8 cellular contexts compared by ENCODE assay signal in genomic region chr10:79904671-79905321, GRCh38. TPM values are rescaled to one million over a fixed set of nuclear protein-coding genes. Genes with fewer than 3 reads are reported as not detected.
DNase-seq lines count a peak whose midpoint lies in the region; ATAC-seq and TF ChIP-seq lines count a peak whose summit lies in the region.

No MANE protein-coding gene starts in this region.

- no peaks in the 10 kb centered on the region for H3K36me3 ChIP-seq in lung (ENCODE audit: control insufficient read depth in 2 of 2, insufficient read depth in 2 of 2, low read length in 2 of 2)

- H3K27me3 ChIP-seq in lung (ENCODE audit: control insufficient read depth, insufficient read depth): no peaks in the 10 kb centered on the region

- H3K9me3 ChIP-seq in lung (ENCODE audit: control insufficient read depth in 2 of 2, insufficient read depth in 1 of 2, low read length in 1 of 2): no peaks in the 10 kb centered on the region

- DNase-seq in 8988T: peak; percentile 33
- peak; percentile 61 for DNase-seq in NCI-H2029 (lab: John Stamatoyannopoulos, UW)
- peak; percentile 26 to 34 for DNase-seq in activated CD4-positive, alpha-beta T cell treated with anti-CD3 and anti-CD28 coated beads, Interleukin-2, amount 50 U/mL, for 4 hours
- peak; percentile 83 for DNase-seq in ecto neural progenitor cell (ENCODE audit: low spot score)
- peak; percentile 75 for DNase-seq in lung (ENCODE audit: low spot score)
- peak in 2 of 3 donors; percentile 2 to 54 for DNase-seq in stimulated activated CD4-positive, alpha-beta T cell treated with anti-CD3 and anti-CD28 coated beads, TNF-alpha, amount 100 ng/mL, for 1 hour (ENCODE audit: low read depth in 3 of 3, low spot score in 1 of 3)

- WGBS in lung, 2 donors: 0 to 1% methylated on average over 46 to 58 of the region's 58 CpGs

- H3K4me3 ChIP-seq in lung: peak overlapping the region; percentile 59

- ATAC-seq in GM19351 (IDR thresholded peaks at IDR 0.05; ENCODE audit: unreplicated experiment): peak; percentile 82
- ATAC-seq in lung (ENCODE audit: insufficient read depth, low FRiP score): peak; percentile 86
- no peak for ATAC-seq in GM18868 (IDR thresholded peaks at IDR 0.05; ENCODE audit: unreplicated experiment)

- TF ChIP-seq CTCF in lung (IDR thresholded peaks at IDR 0.05; ENCODE audit: control extremely low read depth, extremely low read depth): no peak

- H3K4me1 ChIP-seq in lung (ENCODE audit: control insufficient read depth in 2 of 2, insufficient read depth in 2 of 2, low read length in 2 of 2): no peaks in the 10 kb centered on the region

- H3K27ac ChIP-seq in lung (ENCODE audit: low read depth in 1 of 2, low read length in 1 of 2): peak overlapping the region; percentile 76 to 83

RNA-seq across cellular contexts. Expression of gene SFTPD, which starts 44.1 kb away (rescaled TPM):
- 100 to 1,000 TPM; 216 to 661 TPM for total RNA-seq in lung
- 100 to 1,000 TPM; 635 to 636 TPM for polyA plus RNA-seq in lung

Comparison
In these comparisons a context has a peak if more than half of its experiments do, and no peak if none do; other contexts are left out.
1. DNase-seq: peak in every context shown above with its lines; median percentile 83 in ecto neural progenitor cell; 75 in lung; 61 in NCI-H2029; 33 in 8988T; 30 in activated CD4-positive, alpha-beta T cell treated with anti-CD3 and anti-CD28 coated beads, Interleukin-2, amount 50 U/mL, for 4 hours; 28 in stimulated activated CD4-positive, alpha-beta T cell treated with anti-CD3 and anti-CD28 coated beads, TNF-alpha, amount 100 ng/mL, for 1 hour.